1 cellular context compared by ENCODE assay signal in genomic region chr6:13574571-13575376, GRCh38.
TF ChIP-seq lines count a peak whose summit lies in the region.

Gene SIRT5, plus strand, starts transcription at chr6:13574601. Its CDS starts 9,510 bp downstream, at chr6:13584111.

TF ChIP-seq in HepG2, 621 proteins besides CTCF, POLR2A, EP300 and RAD21 (continued from another document and continues in another):
- TF ChIP-seq MZF1 (CRISPR knock-in tag; IDR thresholded peaks at IDR 0.05; ENCODE audit: borderline replicate concordance) (peak; percentile 99), MAFK (conservative IDR thresholded peaks at IDR 0.05 in 1 of 2, IDR thresholded peaks at IDR 0.05 in 1 of 2; ENCODE audit: low read length in 2 of 2) (no peak), HIC2 (CRISPR knock-in tag; IDR thresholded peaks at IDR 0.05; ENCODE audit: low read depth) (no peak; the same call in none of the 2 replicates), SMC3 (IDR thresholded peaks at IDR 0.05; ENCODE audit: low read length) (no peak), ZNF274 (CRISPR knock-in tag; IDR thresholded peaks at IDR 0.05) (no peak; the same call in 1 of the 2 replicates), ZXDC (CRISPR knock-in tag; IDR thresholded peaks at IDR 0.05) (peak; percentile 86; the same call in 1 of the 2 replicates), ZNF501 (CRISPR knock-in tag; IDR thresholded peaks at IDR 0.05) (peak; percentile 99), ARID3A (IDR thresholded peaks at IDR 0.05; ENCODE audit: low read depth, low read length) (no peak; the same call in 1 of the 2 replicates), JARID2 (CRISPR knock-in tag; IDR thresholded peaks at IDR 0.05; ENCODE audit: insufficient replicate concordance) (peak; percentile 89), ARHGAP35 (CRISPR knock-in tag; IDR thresholded peaks at IDR 0.05; ENCODE audit: borderline replicate concordance) (peak; percentile 85; the same call in 1 of the 2 replicates), ZNF550 (CRISPR knock-in tag; IDR thresholded peaks at IDR 0.05; ENCODE audit: borderline replicate concordance) (no peak), IKZF4 (CRISPR knock-in tag; IDR thresholded peaks at IDR 0.05; ENCODE audit: borderline replicate concordance, low read depth, not compliant biosample characterization) (peak; percentile 71), LRRFIP1 (CRISPR knock-in tag; conservative IDR thresholded peaks at IDR 0.05) (0 out of 2 replicates have a peak, but pooled peaks have one; percentile 65), ERF (CRISPR knock-in tag; IDR thresholded peaks at IDR 0.05) (peak; percentile 79), ZBTB20 (CRISPR knock-in tag; IDR thresholded peaks at IDR 0.05; ENCODE audit: borderline replicate concordance, low read depth) (peak; percentile 81), MXD4 (CRISPR knock-in tag; IDR thresholded peaks at IDR 0.05) (peak; percentile 39), ZNF639 (CRISPR knock-in tag; conservative IDR thresholded peaks at IDR 0.05) (peak; percentile 79), HHEX (CRISPR knock-in tag; IDR thresholded peaks at IDR 0.05) (no peak), ZNF232 (CRISPR knock-in tag; IDR thresholded peaks at IDR 0.05; ENCODE audit: borderline replicate concordance) (peak; percentile 71; the same call in 1 of the 2 replicates), HCFC1 (IDR thresholded peaks at IDR 0.05; ENCODE audit: low read depth, low read length) (0 out of 2 replicates have a peak, but pooled peaks have one; percentile 25), GMEB2 (CRISPR knock-in tag; IDR thresholded peaks at IDR 0.05; ENCODE audit: low read depth) (no peak), YY1 (IDR thresholded peaks at IDR 0.05; ENCODE audit: insufficient read depth, insufficient replicate concordance, low read depth, low read length) (peak; percentile 49), HOXA5 (CRISPR knock-in tag; IDR thresholded peaks at IDR 0.05) (peak; percentile 55; the same call in 1 of the 2 replicates), HMGXB3 (CRISPR knock-in tag; IDR thresholded peaks at IDR 0.05; ENCODE audit: borderline replicate concordance) (peak; percentile 68), EHMT2 (IDR thresholded peaks at IDR 0.05; ENCODE audit: borderline replicate concordance, low read depth, low read length) (no peak), ZNF451 (CRISPR knock-in tag; IDR thresholded peaks at IDR 0.05) (peak; percentile 97), CC2D1A (CRISPR knock-in tag; IDR thresholded peaks at IDR 0.05) (no peak), ZNF841 (CRISPR knock-in tag; IDR thresholded peaks at IDR 0.05; ENCODE audit: borderline replicate concordance) (no peak; the same call in 1 of the 2 replicates), FOSL1 (CRISPR knock-in tag; IDR thresholded peaks at IDR 0.05; ENCODE audit: borderline replicate concordance) (no peak), UBTF (CRISPR knock-in tag; IDR thresholded peaks at IDR 0.05) (peak; percentile 92), NPAS2 (CRISPR knock-in tag; IDR thresholded peaks at IDR 0.05; ENCODE audit: borderline replicate concordance) (no peak), SIX4 (CRISPR knock-in tag; IDR thresholded peaks at IDR 0.05) (peak; percentile 59; the same call in 1 of the 2 replicates), MAX (IDR thresholded peaks at IDR 0.05) (peak; percentile 82), ZBTB43 (CRISPR knock-in tag; conservative IDR thresholded peaks at IDR 0.05) (0 out of 2 replicates have a peak, but pooled peaks have one; percentile 57), ZNF775 (CRISPR knock-in tag; IDR thresholded peaks at IDR 0.05; ENCODE audit: borderline replicate concordance) (no peak)
